ENCODE assay signal across 2 cellular contexts in genomic region chr1:170671629-170671963, GRCh38.
TF ChIP-seq lines count a peak whose summit lies in the region.

No MANE protein-coding gene starts in this region.

TF ChIP-seq in SK-N-SH, 30 proteins besides CTCF, POLR2A, EP300 and RAD21 (continued from another document):
- TF ChIP-seq, protein P1, sequence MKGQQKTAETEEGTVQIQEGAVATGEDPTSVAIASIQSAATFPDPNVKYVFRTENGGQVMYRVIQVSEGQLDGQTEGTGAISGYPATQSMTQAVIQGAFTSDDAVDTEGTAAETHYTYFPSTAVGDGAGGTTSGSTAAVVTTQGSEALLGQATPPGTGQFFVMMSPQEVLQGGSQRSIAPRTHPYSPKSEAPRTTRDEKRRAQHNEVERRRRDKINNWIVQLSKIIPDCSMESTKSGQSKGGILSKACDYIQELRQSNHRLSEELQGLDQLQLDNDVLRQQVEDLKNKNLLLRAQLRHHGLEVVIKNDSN (IDR thresholded peaks at IDR 0.05; ENCODE audit: borderline replicate concordance, low read depth), result no peak
- no peak for TF ChIP-seq YY1 (IDR thresholded peaks at IDR 0.05; ENCODE audit: low read depth)
- no peak for TF ChIP-seq POLR2AphosphoS5 (IDR thresholded peaks at IDR 0.05; ENCODE audit: low read depth, low read length)
- TF ChIP-seq, protein P2, sequence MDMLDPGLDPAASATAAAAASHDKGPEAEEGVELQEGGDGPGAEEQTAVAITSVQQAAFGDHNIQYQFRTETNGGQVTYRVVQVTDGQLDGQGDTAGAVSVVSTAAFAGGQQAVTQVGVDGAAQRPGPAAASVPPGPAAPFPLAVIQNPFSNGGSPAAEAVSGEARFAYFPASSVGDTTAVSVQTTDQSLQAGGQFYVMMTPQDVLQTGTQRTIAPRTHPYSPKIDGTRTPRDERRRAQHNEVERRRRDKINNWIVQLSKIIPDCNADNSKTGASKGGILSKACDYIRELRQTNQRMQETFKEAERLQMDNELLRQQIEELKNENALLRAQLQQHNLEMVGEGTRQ (IDR thresholded peaks at IDR 0.05; ENCODE audit: borderline replicate concordance, low read depth, low read length), result no peak
- TF ChIP-seq, protein P3, sequence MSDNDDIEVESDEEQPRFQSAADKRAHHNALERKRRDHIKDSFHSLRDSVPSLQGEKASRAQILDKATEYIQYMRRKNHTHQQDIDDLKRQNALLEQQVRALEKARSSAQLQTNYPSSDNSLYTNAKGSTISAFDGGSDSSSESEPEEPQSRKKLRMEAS (IDR thresholded peaks at IDR 0.05; ENCODE audit: low read depth), result no peak
- TF ChIP-seq CHD2 (IDR thresholded peaks at IDR 0.05; ENCODE audit: low read length, partially characterized antibody), result no peak
- TF ChIP-seq TEAD4 (IDR thresholded peaks at IDR 0.05; ENCODE audit: borderline replicate concordance, insufficient read depth), result no peak
- no peak for TF ChIP-seq RCOR1 (IDR thresholded peaks at IDR 0.05; ENCODE audit: low read length)
- no peak for TF ChIP-seq FOXM1 (IDR thresholded peaks at IDR 0.05; ENCODE audit: low read depth)
- no peak for TF ChIP-seq NFIC (IDR thresholded peaks at IDR 0.05; ENCODE audit: borderline replicate concordance)
- no peak for TF ChIP-seq SIN3A (IDR thresholded peaks at IDR 0.05; ENCODE audit: borderline replicate concordance, low read depth, low read length)
- no peak for TF ChIP-seq IRF3 (IDR thresholded peaks at IDR 0.05; ENCODE audit: low read depth, low read length)
- TF ChIP-seq SMC3 (IDR thresholded peaks at IDR 0.05; ENCODE audit: low read depth, low read length), result no peak

TF ChIP-seq in SK-N-SH treated with all-trans-retinoic acid at 6 μM for 48 hours, 23 proteins besides CTCF, POLR2A, EP300 and RAD21 (continued from another document):
- TF ChIP-seq, protein P4, sequence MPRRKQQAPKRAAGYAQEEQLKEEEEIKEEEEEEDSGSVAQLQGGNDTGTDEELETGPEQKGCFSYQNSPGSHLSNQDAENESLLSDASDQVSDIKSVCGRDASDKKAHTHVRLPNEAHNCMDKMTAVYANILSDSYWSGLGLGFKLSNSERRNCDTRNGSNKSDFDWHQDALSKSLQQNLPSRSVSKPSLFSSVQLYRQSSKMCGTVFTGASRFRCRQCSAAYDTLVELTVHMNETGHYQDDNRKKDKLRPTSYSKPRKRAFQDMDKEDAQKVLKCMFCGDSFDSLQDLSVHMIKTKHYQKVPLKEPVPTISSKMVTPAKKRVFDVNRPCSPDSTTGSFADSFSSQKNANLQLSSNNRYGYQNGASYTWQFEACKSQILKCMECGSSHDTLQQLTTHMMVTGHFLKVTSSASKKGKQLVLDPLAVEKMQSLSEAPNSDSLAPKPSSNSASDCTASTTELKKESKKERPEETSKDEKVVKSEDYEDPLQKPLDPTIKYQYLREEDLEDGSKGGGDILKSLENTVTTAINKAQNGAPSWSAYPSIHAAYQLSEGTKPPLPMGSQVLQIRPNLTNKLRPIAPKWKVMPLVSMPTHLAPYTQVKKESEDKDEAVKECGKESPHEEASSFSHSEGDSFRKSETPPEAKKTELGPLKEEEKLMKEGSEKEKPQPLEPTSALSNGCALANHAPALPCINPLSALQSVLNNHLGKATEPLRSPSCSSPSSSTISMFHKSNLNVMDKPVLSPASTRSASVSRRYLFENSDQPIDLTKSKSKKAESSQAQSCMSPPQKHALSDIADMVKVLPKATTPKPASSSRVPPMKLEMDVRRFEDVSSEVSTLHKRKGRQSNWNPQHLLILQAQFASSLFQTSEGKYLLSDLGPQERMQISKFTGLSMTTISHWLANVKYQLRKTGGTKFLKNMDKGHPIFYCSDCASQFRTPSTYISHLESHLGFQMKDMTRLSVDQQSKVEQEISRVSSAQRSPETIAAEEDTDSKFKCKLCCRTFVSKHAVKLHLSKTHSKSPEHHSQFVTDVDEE (CRISPR knock-in tag; IDR thresholded peaks at IDR 0.05), result no peak
- TF ChIP-seq ZNF565 (CRISPR knock-in tag; conservative IDR thresholded peaks at IDR 0.05; ENCODE audit: low read depth), result no peak
- TF ChIP-seq ZNF8 (CRISPR knock-in tag; IDR thresholded peaks at IDR 0.05), result no peak
